15 cellular contexts compared by ENCODE assay signal in the genomic region with DNA sequence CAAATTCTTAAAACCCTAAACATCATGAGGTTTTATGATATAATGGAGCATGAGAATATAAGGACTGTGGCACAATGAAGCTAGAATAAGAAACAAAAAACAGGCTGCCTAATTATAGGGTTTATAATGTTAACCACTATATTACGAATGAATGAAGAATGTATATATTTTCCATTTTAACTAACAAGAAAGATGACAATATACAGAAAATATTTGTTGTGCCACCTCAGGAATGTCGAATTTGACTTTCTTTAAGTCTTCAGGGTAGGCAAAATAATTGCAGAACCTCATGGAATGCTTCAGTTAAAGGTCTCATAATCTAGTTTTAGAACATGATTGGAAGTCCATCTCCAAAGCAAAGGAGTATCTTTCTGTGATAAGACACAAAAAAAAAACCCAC.
DNase-seq lines count a peak whose midpoint lies in the region; ATAC-seq, FAIRE-seq and TF ChIP-seq lines count a peak whose summit lies in the region.
"Had no signal": no experiment of that assay in that cellular context is flagged by ENCODE, and none has a peak within 500 bp of the region (broad histone marks: within the 10 kb centered on the region; RNA-seq: fewer than 3 reads in every experiment).

No MANE protein-coding gene starts in this region.

- H3K4me2 ChIP-seq in HepG2 (ENCODE audit: low read depth, low read length): no peak overlapping the region

- TF ChIP-seq CTCF in AG09319 (IDR thresholded peaks at IDR 0.05; ENCODE audit: low read depth, low read length): no peak
- TF ChIP-seq CTCF in HepG2 (CRISPR knock-in tag; IDR thresholded peaks at IDR 0.05): no peak

- in situ Hi-C loops in HepG2 (cut with HindIII; ENCODE audit: extremely low pct_ligation_motif_present, low pct_unique_long_range_greater_than_20kb): no loop called here

- no peak for FAIRE-seq in HepG2 (lab: Jason Lieb, UNC)

- no peak overlapping the region for H2AFZ ChIP-seq in HepG2 (ENCODE audit: low read length)

- H3K9me3 ChIP-seq in HepG2 (ENCODE audit: low read length): no peaks in the 10 kb centered on the region
- H3K9me3 ChIP-seq: vagina had no signal

- CTCF ChIA-PET in HepG2 (lab: Yijun Ruan, JAX; ENCODE audit: low intra/inter-chr PET ratio, low total read pairs): no interaction called here

- POLR2A ChIA-PET in HepG2 (lab: Yijun Ruan, JAX): no interaction called here

- TF ChIP-seq POLR2A in HepG2 (IDR thresholded peaks at IDR 0.05; ENCODE audit: insufficient read depth in 1 of 2, low read depth in 2 of 2, low read length in 2 of 2): no peak

- intact Hi-C loops in HepG2 (cut with micrococcal nuclease; ENCODE audit: unreplicated experiment): no loop called here

- H3K4me3 ChIP-seq in HepG2 (replicated peaks in 1 of 3; ENCODE audit: insufficient read depth in 1 of 3, low read depth in 2 of 3, low read length in 3 of 3): no peak overlapping the region
- H3K4me3 ChIP-seq: SK-N-MC, vagina had no signal

- no peak for TF ChIP-seq RAD21 in HepG2 (CRISPR knock-in tag; IDR thresholded peaks at IDR 0.05)

- no peaks in the 10 kb centered on the region for H4K20me1 ChIP-seq in HepG2 (ENCODE audit: insufficient read depth, low read length)

- H3K27me3 ChIP-seq in HepG2 (ENCODE audit: control insufficient read depth in 1 of 2, insufficient read depth in 2 of 2, low read length in 2 of 2): no peaks in the 10 kb centered on the region
- H3K27me3 ChIP-seq: vagina had no signal

- no peak for TF ChIP-seq EP300 in HepG2 (IDR thresholded peaks at IDR 0.05; ENCODE audit: low read depth in 2 of 2, low read length in 2 of 2)
- no peak for TF ChIP-seq EP300 in HepG2 (CRISPR knock-in tag; IDR thresholded peaks at IDR 0.05; ENCODE audit: borderline replicate concordance)

- no peaks in the 10 kb centered on the region for H3K79me2 ChIP-seq in HepG2 (ENCODE audit: insufficient read depth, low read length)

- no peak overlapping the region for H3K9ac ChIP-seq in HepG2 (ENCODE audit: insufficient read depth, low read depth, low read length)

- no TSS peak for BruUV-seq in HepG2 (replicated peaks; lab: Mats Ljungman, UMichigan)

- WGBS in HepG2 (ENCODE audit: low lambda C conversion rate): 2% methylated on average over 2 of the region's 2 CpGs

- DNase-seq in AG09319 (ENCODE audit: extremely low read depth, low read depth): peak; percentile 5
- peak; percentile 57 for DNase-seq in HT1080 (ENCODE audit: low read depth)
- peak; percentile 58 for DNase-seq in amniotic stem cell (lab: John Stamatoyannopoulos, UW)
- peak; percentile 21 for DNase-seq in iris pigment epithelial cell (ENCODE audit: low read depth)
- DNase-seq in caudate nucleus (lab: John Stamatoyannopoulos, UW): no peak
- DNase-seq in midbrain (lab: John Stamatoyannopoulos, UW): no peak
- no peak for DNase-seq in HepG2 (ENCODE audit: low spot score)
- DNase-seq: activated CD8-positive, alpha-beta T cell treated with anti-CD3 and anti-CD28 coated beads, Interleukin-2, amount 10 ng/mL, durations not matched to agents 7 days and 5 days; H7; immature natural killer cell; NCI-H2081; NCI-H524 had no signal

- H3K27ac ChIP-seq in caudate nucleus (ENCODE audit: low read depth, low read length) (no peak overlapping the region), HepG2 (ENCODE audit: extremely low read length, insufficient read depth, low read length) (no peak overlapping the region)
- H3K27ac ChIP-seq: SK-N-MC, vagina had no signal

- ATAC-seq in GM19328 (IDR thresholded peaks at IDR 0.05; ENCODE audit: unreplicated experiment) (no peak), HepG2 (no peak)
- ATAC-seq: activated CD8-positive, alpha-beta T cell treated with anti-CD3 and anti-CD28 coated beads, Interleukin-2, amount 10 ng/mL, durations not matched to agents 7 days and 5 days had no signal

- H3K4me1 ChIP-seq in HepG2 (ENCODE audit: insufficient read depth, low read length): no peaks in the 10 kb centered on the region
- H3K4me1 ChIP-seq: vagina had no signal

- no peaks in the 10 kb centered on the region for H3K36me3 ChIP-seq in HepG2 (replicated peaks in 1 of 2; ENCODE audit: control insufficient read depth in 1 of 2, insufficient read depth in 2 of 2, low read length in 2 of 2)
- H3K36me3 ChIP-seq: vagina had no signal

TF ChIP-seq in HepG2, 621 proteins besides CTCF, POLR2A, EP300 and RAD21 (continues in another document):
- no peak for TF ChIP-seq ATAD3A (CRISPR knock-in tag; IDR thresholded peaks at IDR 0.05)
- TF ChIP-seq, protein P1, sequence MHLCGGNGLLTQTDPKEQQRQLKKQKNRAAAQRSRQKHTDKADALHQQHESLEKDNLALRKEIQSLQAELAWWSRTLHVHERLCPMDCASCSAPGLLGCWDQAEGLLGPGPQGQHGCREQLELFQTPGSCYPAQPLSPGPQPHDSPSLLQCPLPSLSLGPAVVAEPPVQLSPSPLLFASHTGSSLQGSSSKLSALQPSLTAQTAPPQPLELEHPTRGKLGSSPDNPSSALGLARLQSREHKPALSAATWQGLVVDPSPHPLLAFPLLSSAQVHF (CRISPR knock-in tag; IDR thresholded peaks at IDR 0.05): no peak
- no peak for TF ChIP-seq ZNF652 (CRISPR knock-in tag; IDR thresholded peaks at IDR 0.05; ENCODE audit: borderline replicate concordance, low read depth)
- TF ChIP-seq PTBP1 (IDR thresholded peaks at IDR 0.05; ENCODE audit: low read depth, low read length, poor library complexity, severe bottlenecking): no peak
- TF ChIP-seq, protein P2, sequence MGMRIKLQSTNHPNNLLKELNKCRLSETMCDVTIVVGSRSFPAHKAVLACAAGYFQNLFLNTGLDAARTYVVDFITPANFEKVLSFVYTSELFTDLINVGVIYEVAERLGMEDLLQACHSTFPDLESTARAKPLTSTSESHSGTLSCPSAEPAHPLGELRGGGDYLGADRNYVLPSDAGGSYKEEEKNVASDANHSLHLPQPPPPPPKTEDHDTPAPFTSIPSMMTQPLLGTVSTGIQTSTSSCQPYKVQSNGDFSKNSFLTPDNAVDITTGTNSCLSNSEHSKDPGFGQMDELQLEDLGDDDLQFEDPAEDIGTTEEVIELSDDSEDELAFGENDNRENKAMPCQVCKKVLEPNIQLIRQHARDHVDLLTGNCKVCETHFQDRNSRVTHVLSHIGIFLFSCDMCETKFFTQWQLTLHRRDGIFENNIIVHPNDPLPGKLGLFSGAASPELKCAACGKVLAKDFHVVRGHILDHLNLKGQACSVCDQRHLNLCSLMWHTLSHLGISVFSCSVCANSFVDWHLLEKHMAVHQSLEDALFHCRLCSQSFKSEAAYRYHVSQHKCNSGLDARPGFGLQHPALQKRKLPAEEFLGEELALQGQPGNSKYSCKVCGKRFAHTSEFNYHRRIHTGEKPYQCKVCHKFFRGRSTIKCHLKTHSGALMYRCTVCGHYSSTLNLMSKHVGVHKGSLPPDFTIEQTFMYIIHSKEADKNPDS (CRISPR knock-in tag; IDR thresholded peaks at IDR 0.05): no peak
- TF ChIP-seq, protein P3, sequence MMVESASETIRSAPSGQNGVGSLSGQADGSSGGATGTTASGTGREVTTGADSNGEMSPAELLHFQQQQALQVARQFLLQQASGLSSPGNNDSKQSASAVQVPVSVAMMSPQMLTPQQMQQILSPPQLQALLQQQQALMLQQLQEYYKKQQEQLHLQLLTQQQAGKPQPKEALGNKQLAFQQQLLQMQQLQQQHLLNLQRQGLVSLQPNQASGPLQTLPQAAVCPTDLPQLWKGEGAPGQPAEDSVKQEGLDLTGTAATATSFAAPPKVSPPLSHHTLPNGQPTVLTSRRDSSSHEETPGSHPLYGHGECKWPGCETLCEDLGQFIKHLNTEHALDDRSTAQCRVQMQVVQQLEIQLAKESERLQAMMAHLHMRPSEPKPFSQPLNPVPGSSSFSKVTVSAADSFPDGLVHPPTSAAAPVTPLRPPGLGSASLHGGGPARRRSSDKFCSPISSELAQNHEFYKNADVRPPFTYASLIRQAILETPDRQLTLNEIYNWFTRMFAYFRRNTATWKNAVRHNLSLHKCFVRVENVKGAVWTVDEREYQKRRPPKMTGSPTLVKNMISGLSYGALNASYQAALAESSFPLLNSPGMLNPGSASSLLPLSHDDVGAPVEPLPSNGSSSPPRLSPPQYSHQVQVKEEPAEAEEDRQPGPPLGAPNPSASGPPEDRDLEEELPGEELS (CRISPR knock-in tag; IDR thresholded peaks at IDR 0.05): no peak
- TF ChIP-seq SP1 (IDR thresholded peaks at IDR 0.05): no peak
- no peak for TF ChIP-seq SP1 (CRISPR knock-in tag; IDR thresholded peaks at IDR 0.05)
- no peak for TF ChIP-seq ZNF547 (CRISPR knock-in tag; IDR thresholded peaks at IDR 0.05)
- TF ChIP-seq, protein P4, sequence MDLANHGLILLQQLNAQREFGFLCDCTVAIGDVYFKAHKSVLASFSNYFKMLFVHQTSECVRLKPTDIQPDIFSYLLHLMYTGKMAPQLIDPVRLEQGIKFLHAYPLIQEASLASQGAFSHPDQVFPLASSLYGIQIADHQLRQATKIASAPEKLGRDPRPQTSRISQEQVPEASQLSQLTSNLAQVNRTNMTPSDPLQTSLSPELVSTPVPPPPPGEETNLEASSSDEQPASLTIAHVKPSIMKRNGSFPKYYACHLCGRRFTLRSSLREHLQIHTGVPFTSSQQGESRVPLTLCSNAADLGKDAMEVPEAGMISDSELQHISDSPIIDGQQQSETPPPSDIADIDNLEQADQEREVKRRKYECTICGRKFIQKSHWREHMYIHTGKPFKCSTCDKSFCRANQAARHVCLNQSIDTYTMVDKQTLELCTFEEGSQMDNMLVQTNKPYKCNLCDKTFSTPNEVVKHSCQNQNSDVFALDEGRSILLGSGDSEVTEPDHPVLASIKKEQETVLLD (CRISPR knock-in tag; IDR thresholded peaks at IDR 0.05; ENCODE audit: low read depth): no peak
- TF ChIP-seq, protein P5, sequence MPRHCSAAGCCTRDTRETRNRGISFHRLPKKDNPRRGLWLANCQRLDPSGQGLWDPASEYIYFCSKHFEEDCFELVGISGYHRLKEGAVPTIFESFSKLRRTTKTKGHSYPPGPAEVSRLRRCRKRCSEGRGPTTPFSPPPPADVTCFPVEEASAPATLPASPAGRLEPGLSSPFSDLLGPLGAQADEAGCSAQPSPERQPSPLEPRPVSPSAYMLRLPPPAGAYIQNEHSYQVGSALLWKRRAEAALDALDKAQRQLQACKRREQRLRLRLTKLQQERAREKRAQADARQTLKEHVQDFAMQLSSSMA (CRISPR knock-in tag; IDR thresholded peaks at IDR 0.05): no peak

Comparison
In these comparisons a context has a peak if more than half of its experiments do, and no peak if none do; other contexts are left out.
1. DNase-seq: peak in AG09319 (single experiment), HT1080 (single experiment), amniotic stem cell (single experiment) and iris pigment epithelial cell (single experiment); none in caudate nucleus (0 of 61), midbrain (single experiment) and HepG2 (single experiment).